13 cellular contexts compared by ENCODE assay signal in the genomic region with DNA sequence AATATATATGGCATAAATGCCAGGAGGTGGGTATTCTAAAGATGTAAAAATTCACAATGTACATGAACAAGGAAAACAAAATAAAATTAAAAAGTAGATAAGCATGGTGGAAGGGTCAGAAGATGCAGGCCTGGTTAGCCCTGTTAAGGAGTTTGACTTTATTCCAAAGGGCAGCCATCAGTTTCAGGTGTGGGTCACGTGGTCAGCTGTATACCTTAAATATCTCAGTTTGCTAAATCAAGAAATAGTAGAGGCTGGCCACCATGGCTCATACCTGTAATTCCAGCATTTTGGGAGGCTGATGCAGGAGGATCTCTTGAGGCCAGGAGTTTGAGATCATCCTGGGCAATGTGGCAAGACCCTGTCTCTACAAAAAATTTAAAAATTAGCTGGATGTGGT. TPM values are rescaled to one million over a fixed set of nuclear protein-coding genes. Genes with fewer than 3 reads are reported as not detected.
DNase-seq lines count a peak whose midpoint lies in the region; ATAC-seq and TF ChIP-seq lines count a peak whose summit lies in the region.
"Had no signal": no experiment of that assay in that cellular context is flagged by ENCODE, and none has a peak within 500 bp of the region (broad histone marks: within the 10 kb centered on the region; RNA-seq: fewer than 3 reads in every experiment).

No MANE protein-coding gene starts in this region.

- WGBS in H9 (ENCODE audit: extremely low coverage, insufficient read length, low lambda C conversion rate), result no CpG with 5 or more reads among the region's 1 CpG

- H3K9me3 ChIP-seq in H9 (ENCODE audit: control insufficient read depth, low read depth, low read length), result peaks cover 10% of the 10 kb centered on the region
- 0 out of 2 replicates have a peak, but pooled peaks cover 3% of the 10 kb centered on the region for H3K9me3 ChIP-seq in Loucy (ENCODE audit: insufficient read depth, low read depth, low read length)
- no peaks in the 10 kb centered on the region for H3K9me3 ChIP-seq in iPS-15b (ENCODE audit: control insufficient read depth, insufficient read depth, low read length)
- H3K9me3 ChIP-seq: Caco-2 had no signal

- H3K9me2 ChIP-seq in Loucy (replicated peaks; ENCODE audit: low read depth, low read length), result no peaks in the 10 kb centered on the region

- no peak overlapping the region for H3K4ac ChIP-seq in H9 (ENCODE audit: low read depth, low read length)

- H3K79me1 ChIP-seq in H9 (ENCODE audit: insufficient read depth, low read depth, low read length, poor library complexity, severe bottlenecking), result no peaks in the 10 kb centered on the region

- no peak overlapping the region for H2BK12ac ChIP-seq in H9 (ENCODE audit: insufficient read length, low read depth, low read length)

- H3K4me1 Mint-ChIP-seq in H9 (peaks cover 39 to 40% of the 10 kb centered on the region in 2 experiments), natural killer cell (no peaks in the 10 kb centered on the region)

- H2AFZ ChIP-seq in H9 (ENCODE audit: low read length) (no peak overlapping the region), Loucy (ENCODE audit: low read length) (0 out of 2 replicates have a peak overlapping the region, but pooled peaks have one; percentile 24)

- H3K27ac ChIP-seq in H9 (ENCODE audit: insufficient read length, low read depth, low read length), result no peak overlapping the region
- H3K27ac ChIP-seq: C4-2B had no signal

- H3K9ac ChIP-seq in H9 (ENCODE audit: extremely low read depth, insufficient read length, low read length), result no peak overlapping the region
- H3K9ac ChIP-seq in Loucy (ENCODE audit: low read depth, low read length, poor library complexity, severe bottlenecking), result no peak overlapping the region
- no peak overlapping the region for H3K9ac ChIP-seq in iPS-15b (ENCODE audit: low read depth, low read length)

- no peak overlapping the region for H2BK15ac ChIP-seq in H9 (ENCODE audit: low read depth, low read length)

- H3K36me3 ChIP-seq in Loucy (ENCODE audit: insufficient read depth, low read length) (no peaks in the 10 kb centered on the region), iPS-15b (ENCODE audit: control insufficient read depth, insufficient read depth, low read length) (no peaks in the 10 kb centered on the region)

- no peak for TF ChIP-seq CTCF in H9 (conservative IDR thresholded peaks at IDR 0.05)
- TF ChIP-seq CTCF in Loucy (conservative IDR thresholded peaks at IDR 0.05; ENCODE audit: low read length), result no peak
- TF ChIP-seq CTCF in natural killer cell (IDR thresholded peaks at IDR 0.05), result no peak

- H3K9me3 Mint-ChIP-seq in H9 (peaks cover 24 to 29% of the 10 kb centered on the region in 2 experiments), natural killer cell (no peaks in the 10 kb centered on the region)
- H3K9me3 Mint-ChIP-seq: CD4-positive, alpha-beta T cell; HFFc6 had no signal

- no peak overlapping the region for H4K5ac ChIP-seq in H9 (ENCODE audit: insufficient read length, low read depth, low read length)

- H3K27ac Mint-ChIP-seq in H9 (peak overlapping the region in 2 of 3 experiments; percentile 89 to 96; a peak in 4 of 7 replicates), natural killer cell (no peak overlapping the region)
- H3K27ac Mint-ChIP-seq: CD4-positive, alpha-beta T cell; HFFc6 had no signal

- no peak overlapping the region for H3K23ac ChIP-seq in H9 (ENCODE audit: insufficient read length, low read depth, low read length)

- peaks cover 6% of the 10 kb centered on the region; the same call in 1 of the 2 replicates for H3K4me1 ChIP-seq in H9 (ENCODE audit: insufficient read depth, low read length)
- no peaks in the 10 kb centered on the region for H3K4me1 ChIP-seq in Loucy (ENCODE audit: insufficient read depth, low read length, poor library complexity, severe bottlenecking)
- H3K4me1 ChIP-seq in iPS-15b (ENCODE audit: control insufficient read depth, insufficient read depth, low read length), result peaks cover 15% of the 10 kb centered on the region
- H3K4me1 ChIP-seq: Caco-2 had no signal

- no peak overlapping the region for H3K4me2 ChIP-seq in H9 (ENCODE audit: insufficient read depth, insufficient read length, low read length)
- no peak overlapping the region for H3K4me2 ChIP-seq in Loucy (ENCODE audit: low read depth, low read length, poor library complexity, severe bottlenecking)

- no peak overlapping the region for H2AK5ac ChIP-seq in H9 (ENCODE audit: insufficient read length, low read length)

- H3K56ac ChIP-seq in H9 (ENCODE audit: insufficient read length, low read depth, low read length), result no peak overlapping the region

- intact Hi-C loops in natural killer cell (cut with micrococcal nuclease), result no loop called here

- no peaks in the 10 kb centered on the region for H3K27me3 ChIP-seq in H9 (ENCODE audit: insufficient read depth, low read length)
- no peaks in the 10 kb centered on the region for H3K27me3 ChIP-seq in Loucy (ENCODE audit: insufficient read depth, low read length, poor library complexity, severe bottlenecking)
- no peaks in the 10 kb centered on the region for H3K27me3 ChIP-seq in iPS-15b (ENCODE audit: control insufficient read depth, insufficient read depth, low read length)

- DNase-seq in H9, result no peak
- no peak for DNase-seq in natural killer cell
- DNase-seq: AML-193; Caco-2; CD4-positive, alpha-beta T cell; HFFc6 had no signal

- H3K36me3 Mint-ChIP-seq in H9 (ENCODE audit: insufficient read depth in 1 of 3, low read depth in 3 of 3), result peaks cover 0 to 27% (median 19%) of the 10 kb centered on the region in 3 experiments; a peak in 6 of 7 replicates
- no peaks in the 10 kb centered on the region for H3K36me3 Mint-ChIP-seq in natural killer cell

- H3K23me2 ChIP-seq in H9 (ENCODE audit: insufficient read length, low read depth, low read length, poor library complexity, severe bottlenecking), result no peaks in the 10 kb centered on the region

- H4K8ac ChIP-seq in H9 (replicated peaks; ENCODE audit: insufficient read length, low read depth, low read length), result no peak overlapping the region

- no peaks in the 10 kb centered on the region; the same call in 1 of the 2 replicates for H3K27me3 Mint-ChIP-seq in H9 (ENCODE audit: low read depth)
- H3K27me3 Mint-ChIP-seq in natural killer cell (ENCODE audit: low read depth in 2 of 2), result peaks cover 12 to 21% of the 10 kb centered on the region in 2 donors

- no peak overlapping the region for H2BK120ac ChIP-seq in H9 (ENCODE audit: low read depth, low read length, poor library complexity, severe bottlenecking)

- H3K4me3 ChIP-seq in Loucy (ENCODE audit: low read length, poor library complexity, severe bottlenecking), result no peak overlapping the region
- H3K4me3 ChIP-seq in iPS-15b (ENCODE audit: low read depth, low read length), result peak overlapping the region; percentile 35

- ATAC-seq in natural killer cell (no peak), GM18907 (IDR thresholded peaks at IDR 0.05; ENCODE audit: unreplicated experiment) (no peak), GM18520 (IDR thresholded peaks at IDR 0.05; ENCODE audit: unreplicated experiment) (no peak)
- ATAC-seq: HCT116 had no signal

- no peak overlapping the region for H3K14ac ChIP-seq in H9 (ENCODE audit: insufficient read depth, low read length)

- H2BK5ac ChIP-seq in H9 (ENCODE audit: insufficient read length, low read length), result no peak overlapping the region

- H2BK20ac ChIP-seq in H9 (ENCODE audit: low read depth, low read length, poor library complexity, severe bottlenecking), result no peak overlapping the region

- no peak overlapping the region for H3K18ac ChIP-seq in H9 (ENCODE audit: insufficient read length, low read depth, low read length)

- H4K91ac ChIP-seq in H9 (ENCODE audit: insufficient read length, low read depth, low read length), result no peak overlapping the region

- H3K79me2 ChIP-seq in H9 (ENCODE audit: insufficient read depth, low read length) (no peaks in the 10 kb centered on the region), Loucy (ENCODE audit: insufficient read depth, low read length) (no peaks in the 10 kb centered on the region)

- H3F3A ChIP-seq in Loucy (ENCODE audit: low read depth), result no peaks in the 10 kb centered on the region

- no peak overlapping the region for H3T11ph ChIP-seq in H9 (ENCODE audit: low read length)

- H3K4me3 Mint-ChIP-seq in H9 (peak overlapping the region in 1 of 2 experiments; percentile 62; a peak in 1 of 5 replicates), natural killer cell (no peak overlapping the region)
- H3K4me3 Mint-ChIP-seq: CD4-positive, alpha-beta T cell; HFFc6 had no signal

- no peaks in the 10 kb centered on the region for H4K20me1 ChIP-seq in H9 (ENCODE audit: control insufficient read depth, insufficient read depth, insufficient read length)
- H4K20me1 ChIP-seq in Loucy (ENCODE audit: insufficient read depth, low read length, poor library complexity, severe bottlenecking), result no peaks in the 10 kb centered on the region

RNA-seq across cellular contexts. Expression of a gene that starts 8.5 kb away (rescaled TPM):
- 17.0 and 18.2 TPM in 2 replicates for total RNA-seq in H9 (2021)
- 10 to 100 TPM; 10.8 to 16.2 (median 15.0) TPM for total RNA-seq in natural killer cell

RNA-seq across cellular contexts. Expression of a gene that starts 35.8 kb away (rescaled TPM):
- 6.5 and 7.0 TPM in 2 replicates for total RNA-seq in H9 (2021)
- total RNA-seq in natural killer cell, result 1 to 10 TPM in 2 of 3 donors, not detected in 1; 1.4 to 5.3 TPM
- total RNA-seq: H4 had no signal

RNA-seq across cellular contexts. Expression of a gene that starts 36.5 kb away (rescaled TPM):
- total RNA-seq in H9 (2021) (255 and 269 TPM in 2 replicates), natural killer cell (100 to 1,000 TPM; 137 to 158 (median 153) TPM)

Comparison
In these comparisons a context has a peak if more than half of its experiments do, and no peak if none do; other contexts are left out.
1. H3K27ac Mint-ChIP-seq: peak in H9 (2 of 3); none in natural killer cell (0 of 2).